In the genomic region with DNA sequence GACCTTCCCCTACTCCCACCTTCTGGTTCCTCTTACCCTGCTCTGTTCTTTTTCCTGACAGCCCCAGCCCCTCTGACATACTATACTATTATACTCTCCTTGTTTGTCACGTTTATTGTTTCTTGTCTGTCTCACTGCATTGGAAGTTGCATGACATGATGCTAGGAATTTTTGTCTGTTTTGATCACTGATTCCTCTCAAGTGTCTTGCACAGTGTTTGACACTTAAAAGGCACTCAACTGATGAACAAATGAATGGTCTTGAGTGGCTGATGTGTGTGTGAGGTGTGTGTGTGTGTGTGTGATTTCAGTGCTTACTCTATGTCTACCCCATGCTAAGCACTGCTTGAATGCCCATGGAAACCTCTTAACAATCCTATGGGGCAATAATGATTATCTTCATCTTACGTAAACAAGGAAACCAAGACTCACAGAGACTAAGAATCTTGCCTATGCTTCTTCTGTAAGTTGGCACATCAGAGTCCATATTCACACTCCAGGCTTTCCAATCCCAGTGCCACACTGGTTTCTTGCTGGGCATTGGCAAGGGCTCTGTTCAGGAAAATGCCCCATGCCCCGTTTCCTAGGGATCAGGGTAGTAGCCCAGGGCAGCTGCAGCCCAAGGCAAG, we compare ENCODE assay signal across 15 cellular contexts. TPM values are rescaled to one million over a fixed set of nuclear protein-coding genes. Genes with fewer than 3 reads are reported as not detected.
A peak's percentile ranks its signal among the peaks of the same experiment; 100 is the strongest.
DNase-seq lines count a peak whose midpoint lies in the region; ATAC-seq, FAIRE-seq and TF ChIP-seq lines count a peak whose summit lies in the region.
"Had no signal": no experiment of that assay in that cellular context is flagged by ENCODE, and none has a peak within 500 bp of the region (broad histone marks: within the 10 kb centered on the region; RNA-seq: fewer than 3 reads in every experiment).

No MANE protein-coding gene starts in this region.

- 74% methylated on average over 3 of the region's 3 CpGs for WGBS in esophagus muscularis mucosa

- H3K4me2 ChIP-seq in parathyroid adenoma (ENCODE audit: low read length), result no peak overlapping the region

- TF ChIP-seq CTCF in C4-2B (conservative IDR thresholded peaks at IDR 0.05), result no peak
- no peak for TF ChIP-seq CTCF in esophagus muscularis mucosa (IDR thresholded peaks at IDR 0.05)
- no peak for TF ChIP-seq CTCF in parathyroid adenoma (IDR thresholded peaks at IDR 0.05)
- no peak for TF ChIP-seq CTCF in kidney (IDR thresholded peaks at IDR 0.05; ENCODE audit: borderline replicate concordance, extremely low read depth, insufficient read depth)

- H3K27me3 ChIP-seq in esophagus muscularis mucosa (no peaks in the 10 kb centered on the region), parathyroid adenoma (ENCODE audit: control insufficient read depth, insufficient read depth, low read length) (no peaks in the 10 kb centered on the region)
- H3K27me3 ChIP-seq: adrenal gland had no signal

- intact Hi-C loops in esophagus muscularis mucosa (cut with DNase I) (no loop called here), kidney (cut with DNase I) (no loop called here)

- H3K4me3 ChIP-seq in esophagus muscularis mucosa (no peak overlapping the region), parathyroid adenoma (ENCODE audit: low read depth, low read length) (no peak overlapping the region), kidney (ENCODE audit: low read length in 2 of 2) (no peak overlapping the region)
- H3K4me3 ChIP-seq: adrenal gland had no signal

- H3K4me1 ChIP-seq in esophagus muscularis mucosa, result no peaks in the 10 kb centered on the region
- peaks cover 8% of the 10 kb centered on the region for H3K4me1 ChIP-seq in parathyroid adenoma
- H3K4me1 ChIP-seq in kidney (ENCODE audit: control insufficient read depth in 1 of 2, insufficient read depth in 1 of 2, low read depth in 1 of 2, low read length in 2 of 2), result no peaks in the 10 kb centered on the region
- H3K4me1 ChIP-seq: adrenal gland had no signal

- no peak for ATAC-seq in HG03520 (IDR thresholded peaks at IDR 0.05; ENCODE audit: unreplicated experiment)
- ATAC-seq in GM19328 (IDR thresholded peaks at IDR 0.05; ENCODE audit: unreplicated experiment), result no peak
- ATAC-seq: T-helper 17 cell had no signal

- no peak for TF ChIP-seq POLR2A in esophagus muscularis mucosa (IDR thresholded peaks at IDR 0.05; ENCODE audit: low read depth)

- H3K27ac ChIP-seq in C4-2B (peak overlapping the region; percentile 57), esophagus muscularis mucosa (replicated peaks in 1 of 4) (no peak overlapping the region), parathyroid adenoma (peak overlapping the region; percentile 39), kidney (ENCODE audit: low read depth in 2 of 2, low read length in 2 of 2) (no peak overlapping the region)
- H3K27ac ChIP-seq: adrenal gland had no signal

- H3K36me3 ChIP-seq in esophagus muscularis mucosa (no peaks in the 10 kb centered on the region), parathyroid adenoma (ENCODE audit: control insufficient read depth, insufficient read depth, low read length) (no peaks in the 10 kb centered on the region), kidney (ENCODE audit: control insufficient read depth in 1 of 2, insufficient read depth in 2 of 2, low read length in 2 of 2) (no peaks in the 10 kb centered on the region)
- H3K36me3 ChIP-seq: adrenal gland had no signal

- FAIRE-seq in kidney (lab: Jason Lieb, UNC), result no peak
- FAIRE-seq: HTR-8/SVneo had no signal

- H3K9me3 ChIP-seq in esophagus muscularis mucosa, result peaks cover 0 to 9% (median 0%) of the 10 kb centered on the region in 4 donors
- H3K9me3 ChIP-seq in parathyroid adenoma (ENCODE audit: control insufficient read depth, low read length), result no peaks in the 10 kb centered on the region
- no peaks in the 10 kb centered on the region for H3K9me3 ChIP-seq in kidney (ENCODE audit: control insufficient read depth in 1 of 2, low read length in 2 of 2)
- H3K9me3 ChIP-seq: adrenal gland had no signal

- H2AFZ ChIP-seq in parathyroid adenoma, result peak overlapping the region; percentile 84

- H3K9ac ChIP-seq in parathyroid adenoma (no peak overlapping the region), kidney (ENCODE audit: low read length in 2 of 2) (no peak overlapping the region)

- no peak for TF ChIP-seq EP300 in esophagus muscularis mucosa (IDR thresholded peaks at IDR 0.05)

- no peaks in the 10 kb centered on the region for H3K79me2 ChIP-seq in parathyroid adenoma

- DNase-seq in NCI-H2029 (lab: John Stamatoyannopoulos, UW) (peak; percentile 55), esophagus muscularis mucosa (ENCODE audit: extremely low spot score) (peak; percentile 62), kidney (no peak)
- DNase-seq in stimulated activated CD4-positive, alpha-beta T cell treated with anti-CD3 and anti-CD28 coated beads, Interleukin-2, amount 100 ng/mL, for 48 hours, result no peak
- DNase-seq: activated B cell treated with CpG ODN at 0.5 μM for 24 hours; cortex of kidney; NCI-H1436 treated with DMSO at 0.1 percent for 48 hours; stimulated activated CD4-positive, alpha-beta T cell treated with anti-CD3 and anti-CD28 coated beads, Interleukin-1b, Interleukin-23, amount 100 ng/mL, for 48 hours; T-helper 17 cell had no signal

RNA-seq across cellular contexts. Expression of a gene that starts 59.7 kb away (rescaled TPM):
- total RNA-seq in esophagus muscularis mucosa (100 to 1,000 TPM in 3 of 4 donors, 10 to 100 TPM in 1; 90.1 to 196 (median 157) TPM), kidney (2,241 TPM)
- polyA plus RNA-seq in kidney (ENCODE audit: insufficient read depth, low read depth, low replicate concordance), result 1,218 TPM

Comparison
In these comparisons a context has a peak if more than half of its experiments do, and no peak if none do; other contexts are left out.
1. H3K27ac ChIP-seq: peak in C4-2B (single experiment) and parathyroid adenoma (single experiment); none in esophagus muscularis mucosa (0 of 4) and kidney (0 of 2).
2. DNase-seq: peak in NCI-H2029 (single experiment) and esophagus muscularis mucosa (single experiment); none in kidney (single experiment) and stimulated activated CD4-positive, alpha-beta T cell treated with anti-CD3 and anti-CD28 coated beads, Interleukin-2, amount 100 ng/mL, for 48 hours (0 of 2).
3. RNA of a gene that starts 59.7 kb away (total RNA-seq): 2,241 TPM in kidney (single experiment); 90.1 to 196 TPM in esophagus muscularis mucosa; every median in the first group is over 10 times any median in the second.